In genomic region chr9:136482793-136483588, GRCh38 we compare ENCODE assay signal across 8 cellular contexts. TPM values are rescaled to one million over a fixed set of nuclear protein-coding genes. Genes with fewer than 3 reads are reported as not detected.
DNase-seq lines count a peak whose midpoint lies in the region; ATAC-seq, FAIRE-seq and TF ChIP-seq lines count a peak whose summit lies in the region.

Gene SEC16A (minus strand): TSS chr9:136483040. CDS start chr9:136477615, 5,425 bp downstream.

- peak; percentile 97 for DNase-seq in DMS79 treated with DMSO at 0.1 percent for 48 hours (lab: John Stamatoyannopoulos, UW)
- DNase-seq in GM23248, result peak; percentile 99
- peak; percentile 99 for DNase-seq in Karpas-422
- peak; percentile 92 for DNase-seq in RCC 7860 (ENCODE audit: low spot score)
- DNase-seq in activated T-cell treated with anti-CD3 and anti-CD28 coated beads, Interleukin-2, amount 50 U/mL, for 72 hours, result peak; percentile 100
- peak; percentile 95 for DNase-seq in esophagus squamous epithelium (lab: John Stamatoyannopoulos, UW)
- DNase-seq in myocyte (ENCODE audit: low read depth), result peak; percentile 98
- peak; percentile 98 to 100 for DNase-seq in stimulated activated CD8-positive, alpha-beta memory T cell treated with anti-CD3 and anti-CD28 coated beads, Interleukin-7, amount 100 ng/mL, for 4 hours (ENCODE audit: low read depth in 2 of 2)

- no peaks in the 10 kb centered on the region for H3K9me3 ChIP-seq in GM23248 (ENCODE audit: low read depth)
- no peaks in the 10 kb centered on the region for H3K9me3 ChIP-seq in Karpas-422 (ENCODE audit: low read length)
- H3K9me3 ChIP-seq in esophagus squamous epithelium, result no peaks in the 10 kb centered on the region

- 1% methylated on average over 27 to 108 of the region's 109 CpGs for WGBS in GM23248 (ENCODE audit: low coverage in 1 of 2, low lambda C conversion rate in 2 of 2, missing lambda C conversion rate in 2 of 2), 2 experiments
- 0% methylated on average over 3 to 9 of the region's 109 CpGs for WGBS in esophagus squamous epithelium, 2 donors

- H3F3A ChIP-seq in GM23248 (ENCODE audit: insufficient read depth), result peaks cover 10% of the 10 kb centered on the region; the same call in 1 of the 2 replicates

- peaks cover 11% of the 10 kb centered on the region; the same call in 1 of the 2 replicates for H3K4me1 ChIP-seq in GM23248 (ENCODE audit: insufficient read depth)
- peaks cover 23% of the 10 kb centered on the region for H3K4me1 ChIP-seq in Karpas-422 (ENCODE audit: low read length)
- H3K4me1 ChIP-seq in esophagus squamous epithelium, result peaks cover 25 to 47% (median 28%) of the 10 kb centered on the region in 3 donors

- H2AFZ ChIP-seq in GM23248, result peak within 1 kb of the TSS; percentile 80
- H2AFZ ChIP-seq in Karpas-422 (ENCODE audit: low read length), result peak within 1 kb of the TSS; percentile 94; the same call in 1 of the 2 replicates

- H3K27me3 Mint-ChIP-seq in activated T-cell treated with anti-CD3 and anti-CD28 coated beads, Interleukin-2, amount 50 U/mL, for 72 hours (ENCODE audit: low read depth), result no peaks in the 10 kb centered on the region

- peak in 3 of 4 donors; percentile 76 to 93 (median 90) for TF ChIP-seq POLR2A in esophagus squamous epithelium (IDR thresholded peaks at IDR 0.05)

- H3K27me3 ChIP-seq in GM23248 (replicated peaks; ENCODE audit: insufficient read depth) (no peaks in the 10 kb centered on the region), Karpas-422 (ENCODE audit: low read length) (no peaks in the 10 kb centered on the region), esophagus squamous epithelium (peaks cover 0 to 8% (median 0%) of the 10 kb centered on the region in 4 donors)

- no peaks in the 10 kb centered on the region for H3K36me3 ChIP-seq in GM23248 (ENCODE audit: low read depth)
- H3K36me3 ChIP-seq in Karpas-422 (ENCODE audit: insufficient read depth, low read length), result no peaks in the 10 kb centered on the region
- peaks cover 0 to 18% (median 0%) of the 10 kb centered on the region in 3 donors for H3K36me3 ChIP-seq in esophagus squamous epithelium

- peak within 1 kb of the TSS; percentile 97 for H3K27ac Mint-ChIP-seq in activated T-cell treated with anti-CD3 and anti-CD28 coated beads, Interleukin-2, amount 50 U/mL, for 72 hours

- H3K27ac ChIP-seq in GM23248, result peak within 1 kb of the TSS; percentile 100
- H3K27ac ChIP-seq in Karpas-422 (ENCODE audit: low read length), result peak within 1 kb of the TSS; percentile 94
- H3K27ac ChIP-seq in esophagus squamous epithelium, result peak within 1 kb of the TSS; percentile 99 to 100 (median 100)

- H3K4me3 Mint-ChIP-seq in activated T-cell treated with anti-CD3 and anti-CD28 coated beads, Interleukin-2, amount 50 U/mL, for 72 hours, result peak within 1 kb of the TSS; percentile 98 to 99

- intact Hi-C loops in esophagus squamous epithelium (cut with DNase I), result no loop called here

- H3K79me2 ChIP-seq in GM23248 (ENCODE audit: insufficient read depth), result peaks cover 48% of the 10 kb centered on the region
- peaks cover 48% of the 10 kb centered on the region for H3K79me2 ChIP-seq in Karpas-422 (ENCODE audit: low read length)

- in situ Hi-C loops in GM23248 (cut with MboI), result no loop called here

- H3K4me2 ChIP-seq in GM23248 (ENCODE audit: unreplicated experiment) (peak within 1 kb of the TSS; percentile 97), Karpas-422 (ENCODE audit: low read depth, low read length, poor library complexity, severe bottlenecking) (peak within 1 kb of the TSS; percentile 97)

- H3K4me1 Mint-ChIP-seq in activated T-cell treated with anti-CD3 and anti-CD28 coated beads, Interleukin-2, amount 50 U/mL, for 72 hours (ENCODE audit: low read depth), result peaks cover 28% of the 10 kb centered on the region

- H3K4me3 ChIP-seq in GM23248 (peak within 1 kb of the TSS; percentile 99), Karpas-422 (ENCODE audit: low read length) (peak within 1 kb of the TSS; percentile 88), esophagus squamous epithelium (peak within 1 kb of the TSS; percentile 70 to 99 (median 89))

- ATAC-seq in activated T-cell treated with anti-CD3 and anti-CD28 coated beads, Interleukin-2, amount 50 U/mL, for 72 hours (replicated peaks in 1 of 2), result peak; percentile 72 to 73

- H3K9me3 Mint-ChIP-seq in activated T-cell treated with anti-CD3 and anti-CD28 coated beads, Interleukin-2, amount 50 U/mL, for 72 hours, result no peaks in the 10 kb centered on the region

- H4K20me1 ChIP-seq in GM23248 (ENCODE audit: insufficient read depth) (peaks cover 9% of the 10 kb centered on the region; the same call in 1 of the 2 replicates), Karpas-422 (ENCODE audit: insufficient read depth, low read depth, low read length) (peaks cover 31% of the 10 kb centered on the region; the same call in 1 of the 2 replicates)

- H3K9ac ChIP-seq in GM23248, result peak within 1 kb of the TSS; percentile 100
- peak within 1 kb of the TSS; percentile 89 for H3K9ac ChIP-seq in Karpas-422 (ENCODE audit: low read length)

- H3K36me3 Mint-ChIP-seq in activated T-cell treated with anti-CD3 and anti-CD28 coated beads, Interleukin-2, amount 50 U/mL, for 72 hours (ENCODE audit: insufficient read depth in 2 of 2), result peaks cover 6 to 10% of the 10 kb centered on the region in 2 donors

- TF ChIP-seq CTCF in esophagus squamous epithelium (IDR thresholded peaks at IDR 0.05), result peak in 1 of 6 experiments; percentile 8

- no peak for FAIRE-seq in RCC 7860 (lab: Jason Lieb, UNC)

- no peaks in the 10 kb centered on the region for H3K9me2 ChIP-seq in GM23248 (ENCODE audit: insufficient read depth)
- H3K9me2 ChIP-seq in Karpas-422 (replicated peaks; ENCODE audit: insufficient read depth, low read length), result no peaks in the 10 kb centered on the region

RNA-seq across cellular contexts. Expression of gene SEC16A, which starts in this region (rescaled TPM):
- 32.0 and 34.5 TPM in 2 replicates for total RNA-seq in GM23248 (2014; rRNA removed; shearing (Covaris generic))
- polyA plus RNA-seq in GM23248 (2016; fragmentation: Nextera tagmentation; extraction: Ambion mirVana), result 40.4 and 43.4 TPM in 2 replicates
- 21.5 and 26.6 TPM in 2 replicates for total RNA-seq in Karpas-422 (2014; rRNA removed; shearing (Covaris generic); ENCODE audit: low replicate concordance)
- 10 to 100 TPM; 69.5 to 74.5 TPM for total RNA-seq in activated T-cell treated with anti-CD3 and anti-CD28 coated beads, Interleukin-2, amount 50 U/mL, for 72 hours
- total RNA-seq in esophagus squamous epithelium, result 10 to 100 TPM; 31.2 to 49.1 (median 38.6) TPM
- 25.3 and 26.9 TPM in 2 replicates for total RNA-seq in myocyte
- polyA plus RNA-seq in myocyte (2012), result 45.1 TPM

Comparison
In these comparisons a context has a peak if more than half of its experiments do, and no peak if none do; other contexts are left out.
1. Peak in every context shown above with its lines: DNase-seq, ATAC-seq, H3K4me3 ChIP-seq and H3K27ac ChIP-seq.